ENCODE assay signal across 12 cellular contexts in the genomic region with DNA sequence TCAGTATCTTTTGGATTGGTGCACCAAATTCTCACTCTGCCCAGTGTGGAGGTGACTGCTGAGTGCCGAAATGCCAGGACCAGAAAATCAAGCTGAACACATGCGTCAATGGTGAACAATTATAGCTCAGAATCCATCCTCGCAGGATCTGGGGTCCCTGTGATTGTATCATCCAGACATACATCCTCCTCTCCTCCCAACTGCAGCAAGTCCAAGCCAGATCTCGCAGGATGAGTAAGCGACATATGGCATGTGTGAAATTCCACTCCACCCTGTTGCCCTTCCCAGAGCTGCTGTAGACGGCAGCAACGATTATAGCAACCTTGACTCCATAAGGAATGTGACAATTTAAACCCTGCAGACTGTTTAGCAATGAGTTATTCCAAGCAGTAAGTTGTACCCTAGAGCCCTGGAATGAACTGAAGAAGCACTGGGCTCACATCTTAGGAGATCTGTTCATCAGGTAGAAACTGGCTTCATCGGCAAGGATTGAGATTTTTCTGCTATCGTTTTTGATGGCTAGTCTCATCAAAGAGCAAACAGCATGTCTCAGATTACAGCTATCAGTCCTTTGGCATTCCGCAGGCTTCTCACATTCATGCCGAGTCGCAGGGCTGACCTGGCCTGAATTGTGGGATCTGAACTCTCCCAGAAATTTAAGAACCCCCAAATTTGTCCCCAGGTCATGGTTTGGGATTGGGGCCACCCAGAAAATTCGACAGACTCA. TPM values are rescaled to one million over a fixed set of nuclear protein-coding genes. Genes with fewer than 3 reads are reported as not detected.
DNase-seq lines count a peak whose midpoint lies in the region; ATAC-seq and TF ChIP-seq lines count a peak whose summit lies in the region.
"Had no signal": no experiment of that assay in that cellular context is flagged by ENCODE, and none has a peak within 500 bp of the region (broad histone marks: within the 10 kb centered on the region; RNA-seq: fewer than 3 reads in every experiment).

No MANE protein-coding gene starts in this region.

- H3K36me3 ChIP-seq in BE2C = no peaks in the 10 kb centered on the region
- no peaks in the 10 kb centered on the region for H3K36me3 ChIP-seq in mesodermal cell (ENCODE audit: control insufficient read depth, insufficient read depth, low read length)
- H3K36me3 ChIP-seq: Peyer's patch, upper lobe of left lung had no signal

- TF ChIP-seq CTCF in BE2C (IDR thresholded peaks at IDR 0.05; ENCODE audit: low read depth, low read length) (no peak), GM13976 (IDR thresholded peaks at IDR 0.05; ENCODE audit: borderline replicate concordance, control extremely low read depth, extremely low read depth, insufficient read depth, missing control alignments) (no peak)

- H3K27me3 ChIP-seq in BE2C = no peaks in the 10 kb centered on the region
- H3K27me3 ChIP-seq: Peyer's patch, upper lobe of left lung had no signal

- H3K4me3 ChIP-seq in BE2C (ENCODE audit: low read depth, low read length) (peak overlapping the region; percentile 43), mesodermal cell (ENCODE audit: extremely low read depth, insufficient read depth, low read length, poor library complexity, severe bottlenecking) (no peak overlapping the region)
- H3K4me3 ChIP-seq: Peyer's patch, skin epidermis, upper lobe of left lung had no signal

- in situ Hi-C loops in GM13976 (cut with MboI; ENCODE audit: low sequenced_read_pairs, unreplicated experiment) = no loop called here

- H3K27ac ChIP-seq in mesodermal cell (ENCODE audit: low read depth, low read length, severe bottlenecking) = peak overlapping the region; percentile 89
- H3K27ac ChIP-seq: Peyer's patch, upper lobe of left lung had no signal

- H3K4me1 ChIP-seq in BE2C = peaks cover 11% of the 10 kb centered on the region
- H3K4me1 ChIP-seq in mesodermal cell (ENCODE audit: control insufficient read depth, insufficient read depth, low read length, poor library complexity, severe bottlenecking) = peaks cover 17% of the 10 kb centered on the region
- H3K4me1 ChIP-seq: Peyer's patch, upper lobe of left lung had no signal

- WGBS in mesodermal cell (ENCODE audit: insufficient coverage in 2 of 2), 2 experiments = 50 to 65% methylated on average over 10 to 13 of the region's 13 CpGs

- ATAC-seq in GM21367 (IDR thresholded peaks at IDR 0.05; ENCODE audit: unreplicated experiment) = no peak

- H3K9me3 ChIP-seq in BE2C (peaks cover 3% of the 10 kb centered on the region; the same call in 1 of the 2 replicates), mesodermal cell (ENCODE audit: control insufficient read depth, low read length) (peaks cover 22% of the 10 kb centered on the region)
- H3K9me3 ChIP-seq: Peyer's patch, upper lobe of left lung had no signal

- DNase-seq in BE2C = peak; percentile 75
- DNase-seq in NCI-H1694 (lab: John Stamatoyannopoulos, UW) = peak; percentile 51
- peak; percentile 63 for DNase-seq in dedifferentiated amniotic fluid mesenchymal stem cell (ENCODE audit: extremely low spot score)
- no peak for DNase-seq in HuH-7 (ENCODE audit: low spot score)
- no peak for DNase-seq in GM13976 (ENCODE audit: low spot score)
- DNase-seq in NAMALWA (ENCODE audit: low spot score) = no peak
- DNase-seq: DMS79 treated with DMSO at 0.1 percent for 48 hours, Peyer's patch, upper lobe of left lung had no signal

RNA-seq across cellular contexts. Expression of gene SORBS2, which starts 35.5 kb away (rescaled TPM):
- 13.6 TPM for polyA plus RNA-seq in BE2C (2012; ENCODE audit: insufficient read depth, insufficient read length, low read depth)
- 30.0 TPM for polyA plus RNA-seq in mesodermal cell (2013, experiment 1 of 2)
- 20.3 TPM for polyA plus RNA-seq in mesodermal cell (2013, experiment 2 of 2)

Comparison
In these comparisons a context has a peak if more than half of its experiments do, and no peak if none do; other contexts are left out.
1. DNase-seq: peak in BE2C (single experiment), NCI-H1694 (single experiment) and dedifferentiated amniotic fluid mesenchymal stem cell (single experiment); none in HuH-7 (single experiment), GM13976 (single experiment) and NAMALWA (single experiment).